ENCODE assay signal across 13 cellular contexts in genomic region chr20:46751856-46752255, GRCh38. TPM values are rescaled to one million over a fixed set of nuclear protein-coding genes. Genes with fewer than 3 reads are reported as not detected.
DNase-seq lines count a peak whose midpoint lies in the region; ATAC-seq, FAIRE-seq and TF ChIP-seq lines count a peak whose summit lies in the region.
"Had no signal": no experiment of that assay in that cellular context is flagged by ENCODE, and none has a peak within 500 bp of the region (broad histone marks: within the 10 kb centered on the region; RNA-seq: fewer than 3 reads in every experiment).

No MANE protein-coding gene starts in this region.

- no peak for TF ChIP-seq POLR2A in HepG2 (IDR thresholded peaks at IDR 0.05; ENCODE audit: insufficient read depth in 1 of 2, low read depth in 2 of 2, low read length in 2 of 2)
- TF ChIP-seq POLR2A in right lobe of liver (IDR thresholded peaks at IDR 0.05) = no peak

- no peak overlapping the region for H3K4me3 Mint-ChIP-seq in activated naive CD4-positive, alpha-beta T cell treated with anti-CD3 and anti-CD28 coated beads, Interleukin-2, amount 10 ng/mL, durations not matched to agents 7 days and 5 days
- H3K4me3 Mint-ChIP-seq: activated naive CD4-positive, alpha-beta T cell treated with anti-CD3 and anti-CD28 coated beads for 36 hours; naive thymus-derived CD4-positive, alpha-beta T cell had no signal

- H3K4me3 ChIP-seq in HepG2 (replicated peaks in 1 of 3; ENCODE audit: insufficient read depth in 1 of 3, low read depth in 2 of 3, low read length in 3 of 3) = no peak overlapping the region
- no peak overlapping the region for H3K4me3 ChIP-seq in right lobe of liver
- H3K4me3 ChIP-seq in cardiac fibroblast (replicated peaks in 1 of 2; ENCODE audit: low read depth in 2 of 2, low read length in 2 of 2) = no peak overlapping the region
- H3K4me3 ChIP-seq: breast epithelium had no signal

- H3K36me3 Mint-ChIP-seq in activated naive CD4-positive, alpha-beta T cell treated with anti-CD3 and anti-CD28 coated beads, Interleukin-2, amount 10 ng/mL, durations not matched to agents 7 days and 5 days = no peaks in the 10 kb centered on the region
- H3K36me3 Mint-ChIP-seq: naive thymus-derived CD4-positive, alpha-beta T cell had no signal

- no peak overlapping the region for H3K27ac ChIP-seq in HepG2 (ENCODE audit: extremely low read length, insufficient read depth, low read length)
- no peak overlapping the region for H3K27ac ChIP-seq in right lobe of liver
- H3K27ac ChIP-seq: breast epithelium had no signal

- no peak for ATAC-seq in HepG2
- no peak for ATAC-seq in right lobe of liver
- ATAC-seq in HG03571 (IDR thresholded peaks at IDR 0.05; ENCODE audit: unreplicated experiment) = no peak
- ATAC-seq: activated CD4-positive, CD25-positive, alpha-beta regulatory T cell treated with anti-CD3 and anti-CD28 coated beads, Interleukin-2, amount 50 U/mL, for 24 hours had no signal

- H3K4me2 ChIP-seq in HepG2 (ENCODE audit: low read depth, low read length) = no peak overlapping the region

- no peaks in the 10 kb centered on the region for H4K20me1 ChIP-seq in HepG2 (ENCODE audit: insufficient read depth, low read length)

- H3K36me3 ChIP-seq in HepG2 (replicated peaks in 1 of 2; ENCODE audit: control insufficient read depth in 1 of 2, insufficient read depth in 2 of 2, low read length in 2 of 2) = no peaks in the 10 kb centered on the region
- H3K36me3 ChIP-seq in right lobe of liver = no peaks in the 10 kb centered on the region
- H3K36me3 ChIP-seq: breast epithelium had no signal

- TF ChIP-seq EP300 in HepG2 (IDR thresholded peaks at IDR 0.05; ENCODE audit: low read depth in 2 of 2, low read length in 2 of 2) (no peak), HepG2 (CRISPR knock-in tag; IDR thresholded peaks at IDR 0.05; ENCODE audit: borderline replicate concordance) (no peak)

- no peak for DNase-seq in HepG2 (ENCODE audit: low spot score)
- no peak for DNase-seq in right lobe of liver
- peak; percentile 31 for DNase-seq in NCI-H774 (lab: John Stamatoyannopoulos, UW)
- peak; percentile 7 for DNase-seq in cardiac fibroblast (ENCODE audit: low read depth in 2 of 2)
- DNase-seq in activated naive CD4-positive, alpha-beta T cell treated with anti-CD3 and anti-CD28 coated beads, Interleukin-2, amount 10 ng/mL, durations not matched to agents 7 days and 5 days = no peak
- DNase-seq in HuH-7.5 (ENCODE audit: low spot score) = no peak
- no peak for DNase-seq in COLO668 (lab: John Stamatoyannopoulos, UW; ENCODE audit: unreplicated experiment)
- DNase-seq: activated naive CD4-positive, alpha-beta T cell treated with anti-CD3 and anti-CD28 coated beads for 36 hours; effector CD4-positive, alpha-beta T cell had no signal

- no peak for TF ChIP-seq RAD21 in HepG2 (CRISPR knock-in tag; IDR thresholded peaks at IDR 0.05)

- CTCF ChIA-PET in HepG2 (lab: Yijun Ruan, JAX; ENCODE audit: low intra/inter-chr PET ratio, low total read pairs) = interaction anchor here (1.6 kb wide), 1 partner anchor 398 kb away, joined by 9 read pairs; no protein-coding TSS in a partner anchor
- CTCF ChIA-PET in activated naive CD4-positive, alpha-beta T cell treated with anti-CD3 and anti-CD28 coated beads, Interleukin-2, amount 10 ng/mL, durations not matched to agents 7 days and 5 days (lab: Charles Lee) = interaction anchor here (1.0 to 1.5 kb wide), 4 partner anchors 45 to 269 kb away, joined by 3 to 4 read pairs (median 4); no protein-coding TSS in a partner anchor

- H3K27me3 ChIP-seq in HepG2 (ENCODE audit: control insufficient read depth in 1 of 2, insufficient read depth in 2 of 2, low read length in 2 of 2) = peaks cover 4 to 36% of the 10 kb centered on the region in 2 experiments; a peak in 3 of 5 replicates
- no peaks in the 10 kb centered on the region for H3K27me3 ChIP-seq in right lobe of liver
- H3K27me3 ChIP-seq: breast epithelium had no signal

- H3K9me3 ChIP-seq in HepG2 (ENCODE audit: low read length) (no peaks in the 10 kb centered on the region), right lobe of liver (no peaks in the 10 kb centered on the region)
- H3K9me3 ChIP-seq: breast epithelium had no signal

- H2AFZ ChIP-seq in HepG2 (ENCODE audit: low read length) = no peak overlapping the region

- no TSS peak for BruUV-seq in HepG2 (replicated peaks; lab: Mats Ljungman, UMichigan)

- no peaks in the 10 kb centered on the region for H3K79me2 ChIP-seq in HepG2 (ENCODE audit: insufficient read depth, low read length)

- no peaks in the 10 kb centered on the region for H3K9me3 Mint-ChIP-seq in activated naive CD4-positive, alpha-beta T cell treated with anti-CD3 and anti-CD28 coated beads, Interleukin-2, amount 10 ng/mL, durations not matched to agents 7 days and 5 days
- H3K9me3 Mint-ChIP-seq: activated naive CD4-positive, alpha-beta T cell treated with anti-CD3 and anti-CD28 coated beads for 36 hours had no signal

- intact Hi-C loops in HepG2 (cut with micrococcal nuclease; ENCODE audit: unreplicated experiment) = no loop called here
- intact Hi-C loops in right lobe of liver (cut with DNase I) = no loop called here

- in situ Hi-C loops in HepG2 (cut with HindIII; ENCODE audit: extremely low pct_ligation_motif_present, low pct_unique_long_range_greater_than_20kb) = loop anchor here (25.0 kb wide), 1 partner anchor 635 kb away; no protein-coding TSS in a partner anchor

- WGBS in HepG2 (ENCODE audit: low lambda C conversion rate) = 37% methylated on average over 9 of the region's 9 CpGs
- WGBS in right lobe of liver (ENCODE audit: insufficient coverage, low coverage, low lambda C conversion rate, missing lambda C conversion rate) = 61% methylated on average over 8 of the region's 9 CpGs

- no peaks in the 10 kb centered on the region for H3K4me1 Mint-ChIP-seq in activated naive CD4-positive, alpha-beta T cell treated with anti-CD3 and anti-CD28 coated beads, Interleukin-2, amount 10 ng/mL, durations not matched to agents 7 days and 5 days

- no peak overlapping the region for H3K9ac ChIP-seq in HepG2 (ENCODE audit: insufficient read depth, low read depth, low read length)

- H3K27ac Mint-ChIP-seq in activated naive CD4-positive, alpha-beta T cell treated with anti-CD3 and anti-CD28 coated beads, Interleukin-2, amount 10 ng/mL, durations not matched to agents 7 days and 5 days = no peak overlapping the region
- H3K27ac Mint-ChIP-seq: activated naive CD4-positive, alpha-beta T cell treated with anti-CD3 and anti-CD28 coated beads for 36 hours; naive thymus-derived CD4-positive, alpha-beta T cell had no signal

- FAIRE-seq in HepG2 (lab: Jason Lieb, UNC) = no peak

- H3K4me1 ChIP-seq in HepG2 (ENCODE audit: insufficient read depth, low read length) = no peaks in the 10 kb centered on the region
- H3K4me1 ChIP-seq in right lobe of liver = no peaks in the 10 kb centered on the region
- H3K4me1 ChIP-seq: breast epithelium had no signal

- H3K27me3 Mint-ChIP-seq in activated naive CD4-positive, alpha-beta T cell treated with anti-CD3 and anti-CD28 coated beads, Interleukin-2, amount 10 ng/mL, durations not matched to agents 7 days and 5 days = peaks cover 32% of the 10 kb centered on the region

- POLR2A ChIA-PET in HepG2 (lab: Yijun Ruan, JAX) = no interaction called here

- no peak for TF ChIP-seq CTCF in HepG2 (CRISPR knock-in tag; IDR thresholded peaks at IDR 0.05)
- TF ChIP-seq CTCF in right lobe of liver (IDR thresholded peaks at IDR 0.05) = no peak
- TF ChIP-seq CTCF in cardiac fibroblast (IDR thresholded peaks at IDR 0.05; ENCODE audit: low read depth, low read length) = no peak

TF ChIP-seq in HepG2, 621 proteins besides CTCF, POLR2A, EP300 and RAD21 (continues in another document):
- no peak for TF ChIP-seq ZNF546 (CRISPR knock-in tag; conservative IDR thresholded peaks at IDR 0.05)
- 0 out of 2 replicates have a peak, but pooled peaks have one; percentile 22 for TF ChIP-seq NFYB (CRISPR knock-in tag; IDR thresholded peaks at IDR 0.05)
- TF ChIP-seq ZSCAN31 (CRISPR knock-in tag; IDR thresholded peaks at IDR 0.05; ENCODE audit: low read depth) = no peak

RNA-seq across cellular contexts. Expression of gene SLC2A10, which starts 42.4 kb away (rescaled TPM):
- 9.6 and 16.0 TPM in 2 replicates for total RNA-seq in HepG2 (2016; rRNA removed; fragmentation: Illumina TruSeq; extraction: Trizol)
- total RNA-seq in HepG2 (2016; cell fraction: cytosol; rRNA removed; fragmentation: Illumina TruSeq; extraction: Trizol; ENCODE audit: low read depth) = 12.4 and 15.5 TPM in 2 replicates
- total RNA-seq in HepG2 (2016; cell fraction: insoluble cytoplasmic fraction; rRNA removed; fragmentation: Illumina TruSeq; extraction: Trizol) = 7.8 and 15.9 TPM in 2 replicates
- 13.5 and 14.9 TPM in 2 replicates for total RNA-seq in HepG2 (2016; cell fraction: membrane; rRNA removed; fragmentation: Illumina TruSeq; extraction: Trizol)
- total RNA-seq in HepG2 (2016; cell fraction: nucleus; rRNA removed; fragmentation: Illumina TruSeq; extraction: Trizol) = 16.7 and 19.1 TPM in 2 replicates
- polyA plus RNA-seq in HepG2 (2011; rRNA removed) = 16.7 and 18.4 TPM in 2 replicates
- 13.3 and 15.0 TPM in 2 replicates for polyA plus RNA-seq in HepG2 (2011; cell fraction: cytosol; rRNA removed)
- 17.7 and 19.3 TPM in 2 replicates for polyA plus RNA-seq in HepG2 (2011; cell fraction: nucleus; rRNA removed)
- polyA plus RNA-seq in HepG2 (2012) = 9.6 and 17.7 TPM in 2 replicates
- polyA plus RNA-seq in HepG2 (2016; cell fraction: cytosol; fragmentation: Illumina TruSeq; extraction: Trizol; ENCODE audit: low read depth) = 13.4 and 16.9 TPM in 2 replicates
- polyA plus RNA-seq in HepG2 (2016; cell fraction: insoluble cytoplasmic fraction; fragmentation: Illumina TruSeq; extraction: Trizol; ENCODE audit: low read depth) = 8.0 and 9.1 TPM in 2 replicates
- polyA plus RNA-seq in HepG2 (2016; cell fraction: membrane; fragmentation: Illumina TruSeq; extraction: Trizol; ENCODE audit: low read depth) = 10.5 and 11.4 TPM in 2 replicates
- polyA plus RNA-seq in HepG2 (2016; cell fraction: nucleus; fragmentation: Illumina TruSeq; extraction: Trizol; ENCODE audit: insufficient read depth, low read depth) = 19.6 and 21.1 TPM in 2 replicates
- 56.1 TPM in 1 of 2 replicates, not detected in the other for polyA minus RNA-seq in HepG2 (2011; rRNA and poly(A)+ RNA removed; ENCODE audit: low replicate concordance)
- 17.8 and 20.0 TPM in 2 replicates for polyA minus RNA-seq in HepG2 (2011; cell fraction: cytosol; rRNA and poly(A)+ RNA removed)
- polyA minus RNA-seq in HepG2 (2011; cell fraction: nucleus; rRNA and poly(A)+ RNA removed) = 22.7 and 27.8 TPM in 2 replicates
- total RNA-seq in right lobe of liver = 10 to 100 TPM; 35.4 to 47.3 (median 42.7) TPM
- total RNA-seq: activated naive CD4-positive, alpha-beta T cell treated with anti-CD3 and anti-CD28 coated beads for 36 hours had no signal
- polyA plus RNA-seq: naive thymus-derived CD4-positive, alpha-beta T cell had no signal

Comparison
In these comparisons a context has a peak if more than half of its experiments do, and no peak if none do; other contexts are left out.
1. DNase-seq: peak in NCI-H774 (single experiment) and cardiac fibroblast (2 of 2); none in HepG2 (single experiment), right lobe of liver (0 of 3), activated naive CD4-positive, alpha-beta T cell treated with anti-CD3 and anti-CD28 coated beads, Interleukin-2, amount 10 ng/mL, durations not matched to agents 7 days and 5 days (single experiment), HuH-7.5 (single experiment) and COLO668 (single experiment).